Comparison of ENCODE assay signal across 18 cellular contexts in genomic region chr11:82872377-82873150, GRCh38. TPM values are rescaled to one million over a fixed set of nuclear protein-coding genes. Genes with fewer than 3 reads are reported as not detected.
DNase-seq lines count a peak whose midpoint lies in the region; ATAC-seq and TF ChIP-seq lines count a peak whose summit lies in the region.
"Had no signal": no experiment of that assay in that cellular context is flagged by ENCODE, and none has a peak within 500 bp of the region (broad histone marks: within the 10 kb centered on the region; RNA-seq: fewer than 3 reads in every experiment).

No MANE protein-coding gene starts in this region.

- no peaks in the 10 kb centered on the region for H3K79me1 ChIP-seq in mesendoderm (ENCODE audit: low read length)

- H3K18ac ChIP-seq in mesendoderm (ENCODE audit: low read length), result no peak overlapping the region

- H4K20me1 ChIP-seq in smooth muscle cell (ENCODE audit: low read depth), result no peaks in the 10 kb centered on the region

- no peak for TF ChIP-seq CTCF in smooth muscle cell (IDR thresholded peaks at IDR 0.05; ENCODE audit: borderline replicate concordance, insufficient read depth, poor library complexity, severe bottlenecking)

- H3K9me3 Mint-ChIP-seq in activated T-cell treated with anti-CD3 and anti-CD28 coated beads, Interleukin-2, amount 50 U/mL, for 72 hours, result peaks cover 5 to 6% of the 10 kb centered on the region in 2 donors
- peaks cover 9% of the 10 kb centered on the region for H3K9me3 Mint-ChIP-seq in activated naive CD8-positive, alpha-beta T cell treated with anti-CD3 and anti-CD28 coated beads for 36 hours
- H3K9me3 Mint-ChIP-seq: CD4-positive, alpha-beta T cell had no signal

- H2BK15ac ChIP-seq in mesendoderm (replicated peaks; ENCODE audit: low read depth), result no peak overlapping the region

- H2AK5ac ChIP-seq in mesendoderm (ENCODE audit: low read length), result no peak overlapping the region

- H3K4ac ChIP-seq in mesendoderm (ENCODE audit: low read depth, low read length), result no peak overlapping the region

- H3K4me3 Mint-ChIP-seq in activated T-cell treated with anti-CD3 and anti-CD28 coated beads, Interleukin-2, amount 50 U/mL, for 72 hours, result no peak overlapping the region
- H3K4me3 Mint-ChIP-seq in activated naive CD8-positive, alpha-beta T cell treated with anti-CD3 and anti-CD28 coated beads for 36 hours, result no peak overlapping the region
- H3K4me3 Mint-ChIP-seq: CD4-positive, alpha-beta T cell; IgD-negative memory B cell had no signal

- no peak overlapping the region for H3K23ac ChIP-seq in mesendoderm (ENCODE audit: low read length)

- H2BK5ac ChIP-seq in mesendoderm (ENCODE audit: low read length), result no peak overlapping the region

- H3K4me3 ChIP-seq in mesendoderm (ENCODE audit: low read length), result no peak overlapping the region
- H3K4me3 ChIP-seq in smooth muscle cell, result no peak overlapping the region

- no peak overlapping the region for H2AFZ ChIP-seq in smooth muscle cell (ENCODE audit: low read depth)

- H3K4me1 ChIP-seq in mesendoderm (ENCODE audit: control insufficient read depth, low read depth, low read length) (peaks cover 1% of the 10 kb centered on the region), smooth muscle cell (ENCODE audit: low read depth) (peaks cover 5% of the 10 kb centered on the region)

- H3K27ac ChIP-seq in mesendoderm (ENCODE audit: low read depth, low read length), result no peak overlapping the region
- no peak overlapping the region for H3K27ac ChIP-seq in smooth muscle cell (ENCODE audit: low read depth)
- H3K27ac ChIP-seq: HL-60 had no signal

- H3K27me3 ChIP-seq in mesendoderm (ENCODE audit: insufficient read depth, low read length, poor library complexity), result no peaks in the 10 kb centered on the region
- H3K27me3 ChIP-seq in smooth muscle cell (ENCODE audit: low read depth), result no peaks in the 10 kb centered on the region
- H3K27me3 ChIP-seq: BE2C had no signal

- no peak for DNase-seq in activated T-cell treated with anti-CD3 and anti-CD28 coated beads, Interleukin-2, amount 50 U/mL, for 72 hours
- no peak for DNase-seq in activated T-cell treated with anti-CD3 and anti-CD28 coated beads for 4 hours
- no peak for DNase-seq in activated naive CD8-positive, alpha-beta T cell treated with anti-CD3 and anti-CD28 coated beads for 36 hours
- peak; percentile 16 for DNase-seq in mesendoderm
- DNase-seq in smooth muscle cell (lab: John Stamatoyannopoulos, UW; ENCODE audit: unreplicated experiment), result no peak
- no peak for DNase-seq in GM03348 (ENCODE audit: low spot score)
- no peak for DNase-seq in NCI-H446 (lab: John Stamatoyannopoulos, UW)
- DNase-seq: 8988T; BE2C; CD4-positive, alpha-beta T cell; NCI-H1417; NCI-H187 treated with DMSO at 0.1 percent for 48 hours; NCI-H2171 treated with DMSO at 0.1 percent for 48 hours; NCI-H510A treated with DMSO at 0.1 percent for 48 hours; NCI-H82 had no signal

- H3K27ac Mint-ChIP-seq in activated T-cell treated with anti-CD3 and anti-CD28 coated beads, Interleukin-2, amount 50 U/mL, for 72 hours, result peak overlapping the region; percentile 0
- H3K27ac Mint-ChIP-seq in activated naive CD8-positive, alpha-beta T cell treated with anti-CD3 and anti-CD28 coated beads for 36 hours, result peak overlapping the region; percentile 20

- ATAC-seq in activated T-cell treated with anti-CD3 and anti-CD28 coated beads, Interleukin-2, amount 50 U/mL, for 72 hours (replicated peaks in 1 of 2), result no peak
- ATAC-seq in HG03097 (IDR thresholded peaks at IDR 0.05; ENCODE audit: low FRiP score, unreplicated experiment), result no peak

- H3K79me2 ChIP-seq in mesendoderm (ENCODE audit: control insufficient read depth, insufficient read depth, low read length) (no peaks in the 10 kb centered on the region), smooth muscle cell (ENCODE audit: low read depth) (no peaks in the 10 kb centered on the region)

- H2BK120ac ChIP-seq in mesendoderm (ENCODE audit: low read depth, low read length), result no peak overlapping the region

- WGBS in mesendoderm (ENCODE audit: extremely low coverage, insufficient coverage, low lambda C conversion rate), result no CpG with 5 or more reads among the region's 7 CpGs
- WGBS in smooth muscle cell (ENCODE audit: low lambda C conversion rate), result 57% methylated on average over 7 of the region's 7 CpGs

- H3F3A ChIP-seq in smooth muscle cell (ENCODE audit: low read depth), result no peaks in the 10 kb centered on the region

- H3K9ac ChIP-seq in mesendoderm (ENCODE audit: low read length), result no peak overlapping the region
- no peak overlapping the region for H3K9ac ChIP-seq in smooth muscle cell (ENCODE audit: low read depth)

- H3K56ac ChIP-seq in mesendoderm (ENCODE audit: low read length), result no peak overlapping the region

- no peaks in the 10 kb centered on the region for H3K36me3 ChIP-seq in mesendoderm (ENCODE audit: control insufficient read depth, insufficient read depth, low read length)
- H3K36me3 ChIP-seq in smooth muscle cell (ENCODE audit: low read depth), result no peaks in the 10 kb centered on the region
- H3K36me3 ChIP-seq: BE2C had no signal

- H3K27me3 Mint-ChIP-seq in activated T-cell treated with anti-CD3 and anti-CD28 coated beads, Interleukin-2, amount 50 U/mL, for 72 hours (ENCODE audit: low read depth), result no peaks in the 10 kb centered on the region
- no peaks in the 10 kb centered on the region for H3K27me3 Mint-ChIP-seq in activated naive CD8-positive, alpha-beta T cell treated with anti-CD3 and anti-CD28 coated beads for 36 hours
- H3K27me3 Mint-ChIP-seq: CD4-positive, alpha-beta T cell; IgD-negative memory B cell had no signal

- H3K9me3 ChIP-seq in smooth muscle cell (replicated peaks; ENCODE audit: low read depth), result no peaks in the 10 kb centered on the region
- H3K9me3 ChIP-seq: BE2C had no signal

- peaks cover 4 to 6% of the 10 kb centered on the region in 2 donors for H3K36me3 Mint-ChIP-seq in activated T-cell treated with anti-CD3 and anti-CD28 coated beads, Interleukin-2, amount 50 U/mL, for 72 hours (ENCODE audit: insufficient read depth in 2 of 2)
- H3K36me3 Mint-ChIP-seq in activated naive CD8-positive, alpha-beta T cell treated with anti-CD3 and anti-CD28 coated beads for 36 hours, result peaks cover 20% of the 10 kb centered on the region

- no peak overlapping the region for H4K8ac ChIP-seq in mesendoderm (ENCODE audit: low read depth, low read length)

- peaks cover 34% of the 10 kb centered on the region for H3K4me1 Mint-ChIP-seq in activated T-cell treated with anti-CD3 and anti-CD28 coated beads, Interleukin-2, amount 50 U/mL, for 72 hours (ENCODE audit: low read depth)
- peaks cover 25% of the 10 kb centered on the region for H3K4me1 Mint-ChIP-seq in activated naive CD8-positive, alpha-beta T cell treated with anti-CD3 and anti-CD28 coated beads for 36 hours

- H3K4me2 ChIP-seq in mesendoderm (ENCODE audit: low read length), result no peak overlapping the region
- peak overlapping the region; percentile 4 for H3K4me2 ChIP-seq in smooth muscle cell

- H4K5ac ChIP-seq in mesendoderm (ENCODE audit: low read length), result no peak overlapping the region

RNA-seq across cellular contexts. Expression of gene PRCP, which starts 27.7 kb away (rescaled TPM):
- total RNA-seq in activated T-cell treated with anti-CD3 and anti-CD28 coated beads, Interleukin-2, amount 50 U/mL, for 72 hours, result 10 to 100 TPM; 35.3 to 35.9 TPM
- 10 to 100 TPM; 30.3 to 30.8 TPM for total RNA-seq in activated naive CD8-positive, alpha-beta T cell treated with anti-CD3 and anti-CD28 coated beads for 36 hours
- 33.2 TPM for polyA plus RNA-seq in mesendoderm (2013, experiment 1 of 2)
- 33.0 TPM for polyA plus RNA-seq in mesendoderm (2013, experiment 2 of 2)
- 78.8 and 92.9 TPM in 2 replicates for total RNA-seq in smooth muscle cell
- 73.9 and 84.0 TPM in 2 replicates for polyA plus RNA-seq in smooth muscle cell

RNA-seq across cellular contexts. Expression of gene DDIAS, which starts 29.0 kb away (rescaled TPM):
- 10 to 100 TPM; 15.0 to 19.5 TPM for total RNA-seq in activated T-cell treated with anti-CD3 and anti-CD28 coated beads, Interleukin-2, amount 50 U/mL, for 72 hours
- 10 to 100 TPM; 28.8 to 31.8 TPM for total RNA-seq in activated naive CD8-positive, alpha-beta T cell treated with anti-CD3 and anti-CD28 coated beads for 36 hours
- 23.4 TPM for polyA plus RNA-seq in mesendoderm (2013, experiment 1 of 2)
- 22.1 TPM for polyA plus RNA-seq in mesendoderm (2013, experiment 2 of 2)
- total RNA-seq in smooth muscle cell, result 4.0 and 5.9 TPM in 2 replicates
- polyA plus RNA-seq in smooth muscle cell, result 3.1 TPM in 2 replicates
